Comparison of ENCODE assay signal across 8 cellular contexts in genomic region chr12:15151141-15152091, GRCh38.
A peak's percentile ranks its signal among the peaks of the same experiment; 100 is the strongest.
DNase-seq lines count a peak whose midpoint lies in the region; ATAC-seq and FAIRE-seq lines count a peak whose summit lies in the region.

No MANE protein-coding gene starts in this region.

- H3K9me3 Mint-ChIP-seq in activated naive CD8-positive, alpha-beta T cell treated with anti-CD3 and anti-CD28 coated beads, Interleukin-2, amount 50 U/mL, for 24 hours, result no peaks in the 10 kb centered on the region

- H3K4me3 ChIP-seq in skeletal muscle tissue (ENCODE audit: low read length in 3 of 3), result no peak overlapping the region

- peak overlapping the region; percentile 8 for H3K27ac ChIP-seq in skeletal muscle tissue (ENCODE audit: low read depth, low read length)

- no peaks in the 10 kb centered on the region for H3K27me3 Mint-ChIP-seq in activated naive CD8-positive, alpha-beta T cell treated with anti-CD3 and anti-CD28 coated beads, Interleukin-2, amount 50 U/mL, for 24 hours

- no peak for ATAC-seq in GM21737 (IDR thresholded peaks at IDR 0.05; ENCODE audit: unreplicated experiment)
- ATAC-seq in activated naive CD8-positive, alpha-beta T cell treated with anti-CD3 and anti-CD28 coated beads, Interleukin-2, amount 50 U/mL, for 24 hours, result no peak

- peak; percentile 52 for DNase-seq in DMS 273 (lab: John Stamatoyannopoulos, UW; ENCODE audit: unreplicated experiment)
- DNase-seq in DMS 273 treated with DMSO at 0.1 percent for 48 hours (lab: John Stamatoyannopoulos, UW), result no peak
- DNase-seq in RCC 7860 (ENCODE audit: low spot score), result peak; percentile 8
- peak; percentile 5 for DNase-seq in glomerular endothelial cell (ENCODE audit: extremely low read depth, low read depth, low spot score)
- no peak for DNase-seq in activated naive CD8-positive, alpha-beta T cell treated with anti-CD3 and anti-CD28 coated beads, Interleukin-2, amount 50 U/mL, for 24 hours
- DNase-seq in NCI-H2081 treated with DMSO at 0.1 percent for 48 hours (lab: John Stamatoyannopoulos, UW), result no peak

- H3K36me3 ChIP-seq in skeletal muscle tissue (ENCODE audit: control insufficient read depth in 3 of 3, insufficient read depth in 3 of 3, low read length in 3 of 3), result no peaks in the 10 kb centered on the region

- peaks cover 0 to 9% (median 7%) of the 10 kb centered on the region in 3 donors for H3K4me1 ChIP-seq in skeletal muscle tissue (ENCODE audit: control insufficient read depth in 3 of 3, insufficient read depth in 3 of 3, low read length in 3 of 3)

- H3K27me3 ChIP-seq in skeletal muscle tissue (ENCODE audit: control insufficient read depth in 3 of 3, insufficient read depth in 3 of 3, low read length in 3 of 3), result no peaks in the 10 kb centered on the region

- no peak overlapping the region for H3K4me3 Mint-ChIP-seq in activated naive CD8-positive, alpha-beta T cell treated with anti-CD3 and anti-CD28 coated beads, Interleukin-2, amount 50 U/mL, for 24 hours

- no peak overlapping the region for H3K27ac Mint-ChIP-seq in activated naive CD8-positive, alpha-beta T cell treated with anti-CD3 and anti-CD28 coated beads, Interleukin-2, amount 50 U/mL, for 24 hours

- no peak overlapping the region for H3K9ac ChIP-seq in skeletal muscle tissue (ENCODE audit: low read depth in 1 of 3, low read length in 3 of 3)

- peak; percentile 69 for FAIRE-seq in RCC 7860 (lab: Jason Lieb, UNC)

- H3K36me3 Mint-ChIP-seq in activated naive CD8-positive, alpha-beta T cell treated with anti-CD3 and anti-CD28 coated beads, Interleukin-2, amount 50 U/mL, for 24 hours (ENCODE audit: low read depth), result no peaks in the 10 kb centered on the region

- no peaks in the 10 kb centered on the region for H3K4me1 Mint-ChIP-seq in activated naive CD8-positive, alpha-beta T cell treated with anti-CD3 and anti-CD28 coated beads, Interleukin-2, amount 50 U/mL, for 24 hours

- H3K9me3 ChIP-seq in skeletal muscle tissue (ENCODE audit: control insufficient read depth in 3 of 3, low read length in 3 of 3), result no peaks in the 10 kb centered on the region

Comparison
In these comparisons a context has a peak if more than half of its experiments do, and no peak if none do; other contexts are left out.
1. DNase-seq: peak in DMS 273 (single experiment), RCC 7860 (single experiment) and glomerular endothelial cell (single experiment); none in DMS 273 treated with DMSO at 0.1 percent for 48 hours (single experiment), activated naive CD8-positive, alpha-beta T cell treated with anti-CD3 and anti-CD28 coated beads, Interleukin-2, amount 50 U/mL, for 24 hours (single experiment) and NCI-H2081 treated with DMSO at 0.1 percent for 48 hours (single experiment).